In genomic region chrX:106484233-106484632, GRCh38 we compare ENCODE assay signal across 11 cellular contexts.
A peak's percentile ranks its signal among the peaks of the same experiment; 100 is the strongest.
DNase-seq lines count a peak whose midpoint lies in the region; ATAC-seq and TF ChIP-seq lines count a peak whose summit lies in the region.
"Had no signal": no experiment of that assay in that cellular context is flagged by ENCODE, and none has a peak within 500 bp of the region (broad histone marks: within the 10 kb centered on the region; RNA-seq: fewer than 3 reads in every experiment).

No MANE protein-coding gene starts in this region.

- TF ChIP-seq POLR2A in spleen (IDR thresholded peaks at IDR 0.05), result no peak

- peak overlapping the region in 1 of 8 donors; percentile 21 for H3K4me3 ChIP-seq in spleen
- H3K4me3 ChIP-seq: lung had no signal

- no peaks in the 10 kb centered on the region for H3K27me3 ChIP-seq in spleen (replicated peaks in 1 of 7)

- no peak for TF ChIP-seq CTCF in spleen (IDR thresholded peaks at IDR 0.05 in 8 of 11, conservative IDR thresholded peaks at IDR 0.05 in 3 of 11)

- ATAC-seq in HG02840 (IDR thresholded peaks at IDR 0.05; ENCODE audit: low FRiP score, unreplicated experiment), result peak; percentile 97
- peak; percentile 76 to 89 (median 88) for ATAC-seq in T-cell (replicated peaks in 1 of 4)
- peak; percentile 92 for ATAC-seq in stimulated activated memory B cell treated with anti-CD40 and anti-IgM and Interleukin-4, amounts not matched to agents 10 μg/mL and 1 μg/mL and 100 μg/mL, for 72 hours

- H3K4me1 ChIP-seq in spleen, result no peaks in the 10 kb centered on the region

- WGBS in spleen, 5 donors, result 31 to 43% (median 40%) methylated on average over 5 of the region's 5 CpGs

- no peaks in the 10 kb centered on the region for H3K36me3 Mint-ChIP-seq in T-cell
- no peaks in the 10 kb centered on the region for H3K36me3 Mint-ChIP-seq in stimulated activated memory B cell treated with anti-CD40 and anti-IgM and Interleukin-4, amounts not matched to agents 10 μg/mL and 1 μg/mL and 100 μg/mL, for 72 hours

- no peaks in the 10 kb centered on the region for H3K36me3 ChIP-seq in spleen

- no peaks in the 10 kb centered on the region for H3K9me3 ChIP-seq in spleen

- H3K27ac ChIP-seq in spleen, result peak overlapping the region in 2 of 8 donors; percentile 21 to 44
- H3K27ac ChIP-seq: C4-2B had no signal

- no peaks in the 10 kb centered on the region for H3K9me3 Mint-ChIP-seq in T-cell
- H3K9me3 Mint-ChIP-seq in stimulated activated memory B cell treated with anti-CD40 and anti-IgM and Interleukin-4, amounts not matched to agents 10 μg/mL and 1 μg/mL and 100 μg/mL, for 72 hours, result no peaks in the 10 kb centered on the region

- peak overlapping the region; percentile 87 to 93 for H3K27ac Mint-ChIP-seq in T-cell
- H3K27ac Mint-ChIP-seq in stimulated activated memory B cell treated with anti-CD40 and anti-IgM and Interleukin-4, amounts not matched to agents 10 μg/mL and 1 μg/mL and 100 μg/mL, for 72 hours, result peak overlapping the region; percentile 79

- intact Hi-C loops in spleen (cut with DNase I; ENCODE audit: low total_unique reads), result loop anchor here (10.0 kb wide), 1 partner anchor 311 kb away; no protein-coding TSS in a partner anchor

- H3K4me3 Mint-ChIP-seq in T-cell, result peak overlapping the region; percentile 29 to 63 (median 48)
- H3K4me3 Mint-ChIP-seq in stimulated activated memory B cell treated with anti-CD40 and anti-IgM and Interleukin-4, amounts not matched to agents 10 μg/mL and 1 μg/mL and 100 μg/mL, for 72 hours, result peak overlapping the region; percentile 48

- H3K4me1 Mint-ChIP-seq in T-cell, result peaks cover 14 to 24% (median 23%) of the 10 kb centered on the region in 3 donors
- H3K4me1 Mint-ChIP-seq in stimulated activated memory B cell treated with anti-CD40 and anti-IgM and Interleukin-4, amounts not matched to agents 10 μg/mL and 1 μg/mL and 100 μg/mL, for 72 hours, result peaks cover 14% of the 10 kb centered on the region

- DNase-seq in activated T-cell treated with anti-CD3 and anti-CD28 coated beads for 24 hours (ENCODE audit: low read depth) (peak; percentile 1), T-cell (peak in 1 of 34 experiments; percentile 6), NCI-H2107 treated with DMSO at 0.1 percent for 48 hours (lab: John Stamatoyannopoulos, UW; ENCODE audit: unreplicated experiment) (no peak), HuH-7 (ENCODE audit: low spot score) (no peak), spleen (no peak)
- DNase-seq in activated T-cell treated with anti-CD3 and anti-CD28 coated beads, Interleukin-2, amount 50 U/mL, for 1 hour, result no peak
- DNase-seq: NCI-H2029 had no signal

- CTCF ChIA-PET in T-cell (lab: Charles Lee), result no interaction called here

- POLR2A ChIA-PET in T-cell (lab: Charles Lee), result no interaction called here

- H3K27me3 Mint-ChIP-seq in T-cell, result no peaks in the 10 kb centered on the region
- no peaks in the 10 kb centered on the region for H3K27me3 Mint-ChIP-seq in stimulated activated memory B cell treated with anti-CD40 and anti-IgM and Interleukin-4, amounts not matched to agents 10 μg/mL and 1 μg/mL and 100 μg/mL, for 72 hours
